Comparison of ENCODE assay signal across 9 cellular contexts in the genomic region with DNA sequence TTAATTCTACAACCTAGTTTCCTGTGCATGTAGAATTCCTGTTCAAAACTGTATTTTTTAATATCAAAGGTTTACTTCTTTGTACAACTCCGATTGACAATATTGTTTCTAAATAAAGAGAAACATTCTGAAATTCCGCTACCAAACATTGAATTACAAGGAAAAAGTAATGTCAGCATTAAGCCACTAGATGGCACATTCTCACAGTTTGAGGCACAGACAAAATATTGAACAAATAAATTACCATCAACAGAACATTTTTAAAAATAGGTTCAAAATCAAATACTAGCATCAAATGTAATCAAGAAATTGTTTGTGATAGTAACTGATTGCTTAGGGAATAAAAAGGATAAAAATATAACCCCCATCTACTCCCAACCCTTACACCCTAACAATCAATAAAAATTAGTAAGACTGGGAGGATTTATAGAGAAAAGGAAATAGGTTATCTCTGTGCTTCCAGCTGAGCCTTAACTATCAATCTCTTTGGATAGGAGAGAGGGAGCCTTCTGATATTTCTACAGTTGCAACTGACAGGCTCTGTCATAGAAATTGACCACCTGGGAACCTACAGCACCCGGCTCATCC.
DNase-seq lines count a peak whose midpoint lies in the region; ATAC-seq, FAIRE-seq and TF ChIP-seq lines count a peak whose summit lies in the region.
"Had no signal": no experiment of that assay in that cellular context is flagged by ENCODE, and none has a peak within 500 bp of the region (broad histone marks: within the 10 kb centered on the region; RNA-seq: fewer than 3 reads in every experiment).

No MANE protein-coding gene starts in this region.

- H3K4me3 ChIP-seq in A549 (no peak overlapping the region), GM12864 (ENCODE audit: low read depth, low read length) (no peak overlapping the region), coronary artery (no peak overlapping the region), neural progenitor cell (no peak overlapping the region)

- H3K4me1 ChIP-seq in A549 (no peaks in the 10 kb centered on the region), neural progenitor cell (no peaks in the 10 kb centered on the region)

- no peaks in the 10 kb centered on the region for H3K27me3 ChIP-seq in neural progenitor cell

- no peaks in the 10 kb centered on the region for H3K36me3 ChIP-seq in neural progenitor cell

- 14% methylated on average over 3 of the region's 3 CpGs for WGBS in A549 (ENCODE audit: missing lambda C conversion rate)

- no peak for TF ChIP-seq EP300 in A549 (IDR thresholded peaks at IDR 0.05)

- peak; percentile 74 to 79 for TF ChIP-seq RAD21 in A549 (conservative IDR thresholded peaks at IDR 0.05 in 1 of 2, IDR thresholded peaks at IDR 0.05 in 1 of 2)

- no peaks in the 10 kb centered on the region for H3K36me3 Mint-ChIP-seq in neural progenitor cell

- H3K9me3 Mint-ChIP-seq in neural progenitor cell: no peaks in the 10 kb centered on the region
- H3K9me3 Mint-ChIP-seq: stimulated activated naive CD8-positive, alpha-beta T cell treated with anti-CD3 and anti-CD28 coated beads, Interleukin-15, Interleukin-2, amounts not matched to agents 100 ng/mL and 50 ng/mL, for 24 hours had no signal

- H4K20me1 ChIP-seq in neural progenitor cell (ENCODE audit: low read depth): no peaks in the 10 kb centered on the region

- H2AFZ ChIP-seq in neural progenitor cell (replicated peaks): no peak overlapping the region

- no peaks in the 10 kb centered on the region for H3K9me3 ChIP-seq in A549
- no peaks in the 10 kb centered on the region for H3K9me3 ChIP-seq in neural progenitor cell (ENCODE audit: low read depth)

- H3K4me2 ChIP-seq in A549 (peak overlapping the region; percentile 37; the same call in 1 of the 3 replicates), neural progenitor cell (no peak overlapping the region)

- peak; percentile 16 to 22 for DNase-seq in A549 (ENCODE audit: low read depth in 1 of 2, low spot score in 1 of 2)
- DNase-seq in GM12864 (ENCODE audit: low read depth): no peak
- DNase-seq in NCI-H748 (lab: John Stamatoyannopoulos, UW; ENCODE audit: unreplicated experiment): peak; percentile 48
- DNase-seq in coronary artery (ENCODE audit: low spot score): no peak
- DNase-seq in neural progenitor cell (ENCODE audit: low spot score): peak; percentile 30
- DNase-seq in activated naive CD4-positive, alpha-beta T cell treated with anti-CD3 and anti-CD28 coated beads, Interleukin-2, amount 50 U/mL, for 16 hours: no peak

- POLR2A ChIA-PET in A549 (lab: Yijun Ruan, JAX): no interaction called here

- peaks cover 23% of the 10 kb centered on the region for H3K4me1 Mint-ChIP-seq in neural progenitor cell

- no peaks in the 10 kb centered on the region for H3K79me2 ChIP-seq in neural progenitor cell (ENCODE audit: low read depth)

- peaks cover 13% of the 10 kb centered on the region for H3F3A ChIP-seq in neural progenitor cell (ENCODE audit: low read depth)

- H3K4me3 Mint-ChIP-seq in neural progenitor cell: no peak overlapping the region
- H3K4me3 Mint-ChIP-seq: stimulated activated naive CD8-positive, alpha-beta T cell treated with anti-CD3 and anti-CD28 coated beads, Interleukin-15, Interleukin-2, amounts not matched to agents 100 ng/mL and 50 ng/mL, for 24 hours had no signal

- no peak for TF ChIP-seq POLR2A in A549 (IDR thresholded peaks at IDR 0.05; ENCODE audit: low read length)

- FAIRE-seq in A549 (lab: Jason Lieb, UNC): no peak

- H3K27ac Mint-ChIP-seq in neural progenitor cell: no peak overlapping the region
- H3K27ac Mint-ChIP-seq: stimulated activated naive CD8-positive, alpha-beta T cell treated with anti-CD3 and anti-CD28 coated beads, Interleukin-15, Interleukin-2, amounts not matched to agents 100 ng/mL and 50 ng/mL, for 24 hours had no signal

- ATAC-seq in A549 (no peak), GM18868 (IDR thresholded peaks at IDR 0.05; ENCODE audit: unreplicated experiment) (no peak), HG03432 (IDR thresholded peaks at IDR 0.05; ENCODE audit: unreplicated experiment) (no peak)

- CTCF ChIA-PET in A549 (lab: Yijun Ruan, JAX): interaction anchor here (0.7 to 4.7 kb wide), 8 partner anchors 8 to 467 kb away, joined by 3 to 27 read pairs (median 4); no protein-coding TSS in a partner anchor

- H3K9ac ChIP-seq in neural progenitor cell: no peak overlapping the region

- peak; percentile 77 for TF ChIP-seq CTCF in A549 (IDR thresholded peaks at IDR 0.05)
- TF ChIP-seq CTCF in GM12864 (IDR thresholded peaks at IDR 0.05; ENCODE audit: low read depth, low read length, missing control alignments): peak; percentile 45
- TF ChIP-seq CTCF in coronary artery (IDR thresholded peaks at IDR 0.05): peak; percentile 55
- TF ChIP-seq CTCF in neural progenitor cell (IDR thresholded peaks at IDR 0.05): peak; percentile 92

- peaks cover 5% of the 10 kb centered on the region for H3K27me3 Mint-ChIP-seq in neural progenitor cell (ENCODE audit: insufficient read depth, low read depth)

- H3K27ac ChIP-seq in A549: no peak overlapping the region
- H3K27ac ChIP-seq in coronary artery: no peak overlapping the region
- no peak overlapping the region for H3K27ac ChIP-seq in neural progenitor cell

TF ChIP-seq in A549, 52 proteins besides CTCF, POLR2A, EP300 and RAD21:
- TF ChIP-seq CBX8 (IDR thresholded peaks at IDR 0.05) (no peak), SMC3 (IDR thresholded peaks at IDR 0.05) (peak; percentile 75), PHF8 (IDR thresholded peaks at IDR 0.05; ENCODE audit: borderline replicate concordance, low read depth) (no peak), HOXB13 (CRISPR knock-in tag; IDR thresholded peaks at IDR 0.05; ENCODE audit: low read depth) (no peak), EHF (CRISPR knock-in tag; IDR thresholded peaks at IDR 0.05) (no peak), MAFK (IDR thresholded peaks at IDR 0.05; ENCODE audit: partially characterized antibody) (peak; percentile 93)
- TF ChIP-seq, protein P1, sequence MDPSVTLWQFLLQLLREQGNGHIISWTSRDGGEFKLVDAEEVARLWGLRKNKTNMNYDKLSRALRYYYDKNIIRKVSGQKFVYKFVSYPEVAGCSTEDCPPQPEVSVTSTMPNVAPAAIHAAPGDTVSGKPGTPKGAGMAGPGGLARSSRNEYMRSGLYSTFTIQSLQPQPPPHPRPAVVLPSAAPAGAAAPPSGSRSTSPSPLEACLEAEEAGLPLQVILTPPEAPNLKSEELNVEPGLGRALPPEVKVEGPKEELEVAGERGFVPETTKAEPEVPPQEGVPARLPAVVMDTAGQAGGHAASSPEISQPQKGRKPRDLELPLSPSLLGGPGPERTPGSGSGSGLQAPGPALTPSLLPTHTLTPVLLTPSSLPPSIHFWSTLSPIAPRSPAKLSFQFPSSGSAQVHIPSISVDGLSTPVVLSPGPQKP (IDR thresholded peaks at IDR 0.05; ENCODE audit: low read depth, low read length): no peak
TF ChIP-seq in A549: peak in this region for 2.

Comparison
In these comparisons a context has a peak if more than half of its experiments do, and no peak if none do; other contexts are left out.
1. DNase-seq: peak in A549 (2 of 2), NCI-H748 (single experiment) and neural progenitor cell (single experiment); none in GM12864 (single experiment), coronary artery (single experiment) and activated naive CD4-positive, alpha-beta T cell treated with anti-CD3 and anti-CD28 coated beads, Interleukin-2, amount 50 U/mL, for 16 hours (single experiment).
2. Peak in every context shown above with its lines, with median percentiles within 50 percentile points of each other: CTCF ChIP-seq.